Comparison of ENCODE assay signal across 8 cellular contexts in the genomic region with DNA sequence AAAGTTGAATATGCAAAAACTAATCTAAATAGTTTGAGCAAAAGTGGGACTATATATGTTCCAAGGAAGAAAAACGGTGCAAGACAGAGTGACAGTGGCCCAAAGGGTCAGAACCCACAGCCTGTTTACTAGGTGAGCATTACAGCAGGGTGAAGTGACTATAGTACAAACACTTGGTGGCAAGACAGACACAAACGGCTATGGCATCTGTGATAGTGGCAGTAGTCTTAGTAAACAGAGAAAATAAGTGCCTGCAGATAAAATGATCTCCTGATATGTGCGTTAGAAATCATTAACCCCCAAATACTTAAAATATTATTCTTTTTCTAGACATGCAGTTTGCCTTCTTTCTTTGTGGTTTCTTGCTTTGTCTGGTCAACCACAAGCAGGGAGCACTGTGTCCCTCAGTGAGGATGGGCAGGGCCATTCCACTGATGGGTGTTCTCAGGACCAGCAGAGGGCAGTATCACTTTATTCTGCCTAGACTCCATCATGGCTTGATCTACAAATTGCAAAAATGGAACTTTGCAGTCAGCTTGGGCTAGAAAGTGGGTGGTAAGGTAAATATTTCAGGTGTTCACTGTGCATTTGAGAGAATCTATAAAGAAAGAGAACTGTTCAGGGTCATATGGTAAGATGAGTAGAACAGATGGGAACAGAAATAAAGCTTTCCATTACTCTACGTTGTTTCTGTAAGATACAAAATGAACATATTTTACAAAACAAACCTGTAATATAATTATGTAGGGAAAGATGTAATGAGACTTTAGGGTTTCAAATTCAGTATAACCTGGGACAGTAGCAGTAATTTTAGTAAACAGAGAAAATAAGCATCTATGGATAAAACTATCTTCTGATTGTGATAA.
A peak's percentile ranks its signal among the peaks of the same experiment; 100 is the strongest.
DNase-seq lines count a peak whose midpoint lies in the region; ATAC-seq and TF ChIP-seq lines count a peak whose summit lies in the region.

No MANE protein-coding gene starts in this region.

- CTCF ChIA-PET in HCT116 (lab: Charles Lee): interaction anchor here (0.8 to 1.5 kb wide), 6 partner anchors 17 to 504 kb away, joined by 3 to 4 read pairs (median 4); no protein-coding TSS in a partner anchor

- DNase-seq in NCI-H345 (lab: John Stamatoyannopoulos, UW) (peak; percentile 50), NCI-H345 treated with DMSO at 0.1 percent for 48 hours (lab: John Stamatoyannopoulos, UW; ENCODE audit: unreplicated experiment) (no peak), HCT116 (ENCODE audit: low read depth, low spot score) (peak; percentile 31), MM.1S (peak; percentile 84), astrocyte of the hippocampus (ENCODE audit: low read depth, low spot score) (peak; percentile 72), immature natural killer cell (peak; percentile 14 to 40 (median 31))
- peak; percentile 24 for DNase-seq in stimulated activated CD4-positive, alpha-beta T cell treated with anti-CD3 and anti-CD28 coated beads, Interleukin-2, amount 100 ng/mL, for 4 hours (ENCODE audit: low read depth)

- H3K79me2 ChIP-seq in HCT116 (ENCODE audit: insufficient read depth, low read length) (no peaks in the 10 kb centered on the region), MM.1S (ENCODE audit: low read length) (no peaks in the 10 kb centered on the region), SU-DHL-6 (ENCODE audit: insufficient read depth, low read length) (no peaks in the 10 kb centered on the region)

- POLR2A ChIA-PET in HCT116 (lab: Charles Lee): no interaction called here

- TF ChIP-seq CTCF in HCT116 (IDR thresholded peaks at IDR 0.05 in 2 of 3, conservative IDR thresholded peaks at IDR 0.05 in 1 of 3; ENCODE audit: borderline replicate concordance in 1 of 3, insufficient read depth in 1 of 3, low read depth in 2 of 3, low read length in 2 of 3): peak; percentile 78 to 90 (median 82)
- peak; percentile 95 for TF ChIP-seq CTCF in MM.1S (IDR thresholded peaks at IDR 0.05; ENCODE audit: low read length)
- peak; percentile 99 for TF ChIP-seq CTCF in SU-DHL-6 (IDR thresholded peaks at IDR 0.05; ENCODE audit: insufficient read depth, low read length, poor library complexity, severe bottlenecking)

- TF ChIP-seq RAD21 in HCT116 (IDR thresholded peaks at IDR 0.05; ENCODE audit: low read depth): peak; percentile 86

- H4K20me1 ChIP-seq in HCT116 (ENCODE audit: insufficient read depth) (no peaks in the 10 kb centered on the region), MM.1S (ENCODE audit: insufficient read depth, low read length) (no peaks in the 10 kb centered on the region), SU-DHL-6 (ENCODE audit: low read depth, low read length) (no peaks in the 10 kb centered on the region)

- no peak overlapping the region for H3K4me3 Mint-ChIP-seq in immature natural killer cell

- H3K4me2 ChIP-seq in HCT116 (ENCODE audit: low read length): no peak overlapping the region
- no peak overlapping the region for H3K4me2 ChIP-seq in MM.1S (ENCODE audit: low read depth, low read length)
- H3K4me2 ChIP-seq in SU-DHL-6 (ENCODE audit: low read depth, low read length, poor library complexity, severe bottlenecking): no peak overlapping the region

- H3K27me3 ChIP-seq in HCT116 (ENCODE audit: insufficient read depth, low read length) (no peaks in the 10 kb centered on the region), MM.1S (replicated peaks; ENCODE audit: insufficient read depth, low read length) (no peaks in the 10 kb centered on the region), SU-DHL-6 (ENCODE audit: low read length) (no peaks in the 10 kb centered on the region)

- H3K27ac Mint-ChIP-seq in immature natural killer cell: no peak overlapping the region

- ATAC-seq in HCT116: peak; percentile 98

- H2AFZ ChIP-seq in HCT116 (ENCODE audit: low read depth, low read length, poor library complexity, severe bottlenecking) (no peak overlapping the region), MM.1S (ENCODE audit: low read length) (no peak overlapping the region), SU-DHL-6 (ENCODE audit: low read depth, low read length, severe bottlenecking) (peak overlapping the region; percentile 52)

- H3F3A ChIP-seq in MM.1S (ENCODE audit: insufficient read depth, low read length): no peaks in the 10 kb centered on the region
- H3F3A ChIP-seq in SU-DHL-6 (ENCODE audit: insufficient read depth): no peaks in the 10 kb centered on the region

- H3K4me1 ChIP-seq in HCT116 (ENCODE audit: control insufficient read depth in 1 of 2, insufficient read depth in 2 of 2, low read length in 2 of 2) (no peaks in the 10 kb centered on the region; a peak in 1 of 4 replicates), MM.1S (ENCODE audit: low read length) (peaks cover 13% of the 10 kb centered on the region)

- peaks cover 0 to 6% (median 0%) of the 10 kb centered on the region in 3 donors for H3K27me3 Mint-ChIP-seq in immature natural killer cell (ENCODE audit: low read depth in 3 of 3)

- intact Hi-C loops in HCT116 (cut with micrococcal nuclease): loop anchor here (1.0 to 2.0 kb wide), 4 partner anchors 111 to 504 kb away; no protein-coding TSS in a partner anchor

- H3K9me3 Mint-ChIP-seq in immature natural killer cell: no peaks in the 10 kb centered on the region

- RAD21 ChIA-PET in HCT116 (lab: Charles Lee; ENCODE audit: low non-redundant PET in 1 of 2, low total read pairs in 2 of 2, uncharacterized antibody in 2 of 2, unreplicated experiment in 2 of 2): no interaction called here

- no TSS peak for BruUV-seq in HCT116 (replicated peaks; lab: Mats Ljungman, UMichigan)

- H3K27ac ChIP-seq in HCT116 (ENCODE audit: low read depth, low read length): no peak overlapping the region
- no peak overlapping the region for H3K27ac ChIP-seq in MM.1S (ENCODE audit: low read length)
- H3K27ac ChIP-seq in SU-DHL-6 (ENCODE audit: low read depth, low read length): no peak overlapping the region

- H3K9ac ChIP-seq in HCT116 (ENCODE audit: low read length): no peak overlapping the region
- no peak overlapping the region for H3K9ac ChIP-seq in MM.1S (ENCODE audit: low read length)
- H3K9ac ChIP-seq in SU-DHL-6 (ENCODE audit: low read length): no peak overlapping the region

- TF ChIP-seq POLR2A in HCT116 (IDR thresholded peaks at IDR 0.05; ENCODE audit: borderline replicate concordance, extremely low read depth, insufficient read depth, insufficient read length): no peak

- H3K4me1 Mint-ChIP-seq in immature natural killer cell: peaks cover 3 to 9% of the 10 kb centered on the region in 2 donors

- H3K36me3 ChIP-seq in HCT116 (ENCODE audit: control insufficient read depth in 1 of 2, insufficient read depth in 2 of 2, low read length in 2 of 2) (no peaks in the 10 kb centered on the region; a peak in 1 of 4 replicates), MM.1S (replicated peaks; ENCODE audit: insufficient read depth, low read length) (no peaks in the 10 kb centered on the region), SU-DHL-6 (ENCODE audit: low read length) (no peaks in the 10 kb centered on the region)

- H3K9me2 ChIP-seq in HCT116 (ENCODE audit: insufficient read depth): no peaks in the 10 kb centered on the region
- H3K9me2 ChIP-seq in MM.1S (replicated peaks; ENCODE audit: insufficient read depth, low read length): no peaks in the 10 kb centered on the region
- H3K9me2 ChIP-seq in SU-DHL-6 (replicated peaks; ENCODE audit: insufficient read depth, low read length): no peaks in the 10 kb centered on the region

- no peak overlapping the region for H3K4me3 ChIP-seq in HCT116 (replicated peaks in 1 of 2; ENCODE audit: low read depth in 1 of 2, low read length in 2 of 2)
- H3K4me3 ChIP-seq in MM.1S (ENCODE audit: low read length): no peak overlapping the region
- no peak overlapping the region for H3K4me3 ChIP-seq in SU-DHL-6 (ENCODE audit: insufficient read depth, low read length, poor library complexity, severe bottlenecking)

- H3K9me3 ChIP-seq in HCT116 (ENCODE audit: control insufficient read depth in 1 of 2, insufficient read depth in 1 of 2, low read depth in 1 of 2, low read length in 2 of 2) (no peaks in the 10 kb centered on the region), MM.1S (replicated peaks; ENCODE audit: insufficient read depth, low read length) (no peaks in the 10 kb centered on the region), SU-DHL-6 (ENCODE audit: insufficient read depth, low read length) (no peaks in the 10 kb centered on the region)

- H3K36me3 Mint-ChIP-seq in immature natural killer cell: no peaks in the 10 kb centered on the region

TF ChIP-seq in HCT116, 20 proteins besides CTCF, POLR2A, EP300 and RAD21:
- TF ChIP-seq ZBTB33 (IDR thresholded peaks at IDR 0.05; ENCODE audit: extremely low read depth, insufficient replicate concordance, low read length) (no peak), YY1 (IDR thresholded peaks at IDR 0.05; ENCODE audit: extremely low read depth, insufficient replicate concordance, low read depth, low read length) (peak; percentile 53), ELF1 (IDR thresholded peaks at IDR 0.05; ENCODE audit: borderline replicate concordance, low read depth) (no peak), CEBPB (IDR thresholded peaks at IDR 0.05; ENCODE audit: low read depth) (no peak), CBX3 (IDR thresholded peaks at IDR 0.05; ENCODE audit: low read depth) (peak; percentile 46; the same call in 1 of the 2 replicates)
